23 cellular contexts compared by ENCODE assay signal in genomic region chr19:41897820-41898219, GRCh38. TPM values are rescaled to one million over a fixed set of nuclear protein-coding genes. Genes with fewer than 3 reads are reported as not detected.
DNase-seq lines count a peak whose midpoint lies in the region; ATAC-seq and TF ChIP-seq lines count a peak whose summit lies in the region.
"Had no signal": no experiment of that assay in that cellular context is flagged by ENCODE, and none has a peak within 500 bp of the region (broad histone marks: within the 10 kb centered on the region; RNA-seq: fewer than 3 reads in every experiment).

No MANE protein-coding gene starts in this region.

- TSS peak; percentile 56 for BruUV-seq in Calu3 (replicated peaks; lab: Mats Ljungman, UMichigan)

- H3K9me3 Mint-ChIP-seq in activated CD4-positive, alpha-beta memory T cell treated with anti-CD3 and anti-CD28 coated beads for 36 hours: no peaks in the 10 kb centered on the region
- H3K9me3 Mint-ChIP-seq in activated CD4-positive, alpha-beta memory T cell treated with anti-CD3 and anti-CD28 coated beads, Interleukin-2, amount 10 ng/mL, durations not matched to agents 7 days and 5 days: no peaks in the 10 kb centered on the region
- H3K9me3 Mint-ChIP-seq in Calu3 (ENCODE audit: low read depth, unreplicated experiment) (no peaks in the 10 kb centered on the region), natural killer cell (no peaks in the 10 kb centered on the region), WTC11 (no peaks in the 10 kb centered on the region)
- H3K9me3 Mint-ChIP-seq in activated naive CD8-positive, alpha-beta T cell treated with anti-CD3 and anti-CD28 coated beads for 36 hours: no peaks in the 10 kb centered on the region

- POLR2A ChIA-PET in activated CD4-positive, alpha-beta memory T cell treated with anti-CD3 and anti-CD28 coated beads for 36 hours (lab: Charles Lee): interaction anchor here (0.8 kb wide), 1 partner anchor 10 kb away, joined by 3 read pairs; no protein-coding TSS in a partner anchor
- POLR2A ChIA-PET in activated CD4-positive, alpha-beta memory T cell treated with anti-CD3 and anti-CD28 coated beads, Interleukin-2, amount 10 ng/mL, durations not matched to agents 7 days and 5 days (lab: Charles Lee): interaction anchor here (2.0 to 15.7 kb wide), 2 partner anchors 10 to 14 kb away, joined by 7 to 166 read pairs; partner anchors contain the start of gene ARHGEF1
- POLR2A ChIA-PET in WTC11 (lab: Charles Lee): interaction anchor here (0.7 kb wide), 1 partner anchor 119 kb away, joined by 3 read pairs; no protein-coding TSS in a partner anchor

- ATAC-seq in natural killer cell (no peak), GM19395 (IDR thresholded peaks at IDR 0.05; ENCODE audit: unreplicated experiment) (no peak), WTC11 (no peak)

- CTCF ChIA-PET in activated CD4-positive, alpha-beta memory T cell treated with anti-CD3 and anti-CD28 coated beads for 36 hours (lab: Charles Lee): no interaction called here
- CTCF ChIA-PET in activated CD4-positive, alpha-beta memory T cell treated with anti-CD3 and anti-CD28 coated beads, Interleukin-2, amount 10 ng/mL, durations not matched to agents 7 days and 5 days (lab: Charles Lee): no interaction called here
- CTCF ChIA-PET in Calu3 (lab: Charles Lee) (interaction anchor here (0.7 kb wide), 1 partner anchor 215 kb away, joined by 3 read pairs; no protein-coding TSS in a partner anchor), WTC11 (lab: Charles Lee) (no interaction called here)

- no peak overlapping the region for H3K4me3 Mint-ChIP-seq in activated CD4-positive, alpha-beta memory T cell treated with anti-CD3 and anti-CD28 coated beads for 36 hours
- H3K4me3 Mint-ChIP-seq in activated CD4-positive, alpha-beta memory T cell treated with anti-CD3 and anti-CD28 coated beads, Interleukin-2, amount 10 ng/mL, durations not matched to agents 7 days and 5 days: no peak overlapping the region
- H3K4me3 Mint-ChIP-seq in Calu3 (ENCODE audit: low read depth, unreplicated experiment) (no peak overlapping the region), natural killer cell (no peak overlapping the region), WTC11 (no peak overlapping the region)
- no peak overlapping the region for H3K4me3 Mint-ChIP-seq in activated naive CD8-positive, alpha-beta T cell treated with anti-CD3 and anti-CD28 coated beads for 36 hours
- H3K4me3 Mint-ChIP-seq: B cell had no signal

- intact Hi-C loops in activated CD4-positive, alpha-beta memory T cell treated with anti-CD3 and anti-CD28 coated beads for 36 hours (cut with micrococcal nuclease): no loop called here
- intact Hi-C loops in Calu3 (cut with micrococcal nuclease; ENCODE audit: unreplicated experiment): no loop called here
- intact Hi-C loops in natural killer cell (cut with micrococcal nuclease): no loop called here

- peaks cover 58% of the 10 kb centered on the region for H3K36me3 Mint-ChIP-seq in activated CD4-positive, alpha-beta memory T cell treated with anti-CD3 and anti-CD28 coated beads for 36 hours
- peaks cover 70% of the 10 kb centered on the region for H3K36me3 Mint-ChIP-seq in activated CD4-positive, alpha-beta memory T cell treated with anti-CD3 and anti-CD28 coated beads, Interleukin-2, amount 10 ng/mL, durations not matched to agents 7 days and 5 days (ENCODE audit: low read depth)
- H3K36me3 Mint-ChIP-seq in Calu3 (ENCODE audit: insufficient read depth, unreplicated experiment) (peaks cover 41% of the 10 kb centered on the region), natural killer cell (peaks cover 14% of the 10 kb centered on the region), WTC11 (peaks cover 28% of the 10 kb centered on the region)
- peaks cover 46% of the 10 kb centered on the region for H3K36me3 Mint-ChIP-seq in activated naive CD8-positive, alpha-beta T cell treated with anti-CD3 and anti-CD28 coated beads for 36 hours

- no peak for TF ChIP-seq CTCF in Calu3 (IDR thresholded peaks at IDR 0.05; ENCODE audit: unreplicated experiment)
- TF ChIP-seq CTCF in natural killer cell (IDR thresholded peaks at IDR 0.05): no peak
- TF ChIP-seq CTCF in WTC11 (IDR thresholded peaks at IDR 0.05): no peak

- H3K27me3 Mint-ChIP-seq in activated CD4-positive, alpha-beta memory T cell treated with anti-CD3 and anti-CD28 coated beads for 36 hours: no peaks in the 10 kb centered on the region
- H3K27me3 Mint-ChIP-seq in activated CD4-positive, alpha-beta memory T cell treated with anti-CD3 and anti-CD28 coated beads, Interleukin-2, amount 10 ng/mL, durations not matched to agents 7 days and 5 days: no peaks in the 10 kb centered on the region
- no peaks in the 10 kb centered on the region for H3K27me3 Mint-ChIP-seq in Calu3 (ENCODE audit: unreplicated experiment)
- no peaks in the 10 kb centered on the region for H3K27me3 Mint-ChIP-seq in activated naive CD8-positive, alpha-beta T cell treated with anti-CD3 and anti-CD28 coated beads for 36 hours
- no peaks in the 10 kb centered on the region for H3K27me3 Mint-ChIP-seq in natural killer cell (ENCODE audit: low read depth in 2 of 2)
- no peaks in the 10 kb centered on the region for H3K27me3 Mint-ChIP-seq in WTC11 (ENCODE audit: low read depth)
- H3K27me3 Mint-ChIP-seq: B cell had no signal

- H3K27ac Mint-ChIP-seq in activated CD4-positive, alpha-beta memory T cell treated with anti-CD3 and anti-CD28 coated beads for 36 hours: peak overlapping the region; percentile 66
- H3K27ac Mint-ChIP-seq in activated CD4-positive, alpha-beta memory T cell treated with anti-CD3 and anti-CD28 coated beads, Interleukin-2, amount 10 ng/mL, durations not matched to agents 7 days and 5 days: no peak overlapping the region
- H3K27ac Mint-ChIP-seq in Calu3 (ENCODE audit: unreplicated experiment): no peak overlapping the region
- peak overlapping the region; percentile 75 for H3K27ac Mint-ChIP-seq in activated naive CD8-positive, alpha-beta T cell treated with anti-CD3 and anti-CD28 coated beads for 36 hours
- H3K27ac Mint-ChIP-seq in natural killer cell: peak overlapping the region; percentile 71 to 92
- H3K27ac Mint-ChIP-seq in WTC11: no peak overlapping the region
- H3K27ac Mint-ChIP-seq: B cell had no signal

- peaks cover 30% of the 10 kb centered on the region for H3K4me1 Mint-ChIP-seq in activated CD4-positive, alpha-beta memory T cell treated with anti-CD3 and anti-CD28 coated beads for 36 hours (ENCODE audit: low read depth)
- peaks cover 28% of the 10 kb centered on the region for H3K4me1 Mint-ChIP-seq in activated CD4-positive, alpha-beta memory T cell treated with anti-CD3 and anti-CD28 coated beads, Interleukin-2, amount 10 ng/mL, durations not matched to agents 7 days and 5 days
- H3K4me1 Mint-ChIP-seq in Calu3 (ENCODE audit: low read depth, unreplicated experiment): no peaks in the 10 kb centered on the region
- peaks cover 50% of the 10 kb centered on the region for H3K4me1 Mint-ChIP-seq in activated naive CD8-positive, alpha-beta T cell treated with anti-CD3 and anti-CD28 coated beads for 36 hours
- H3K4me1 Mint-ChIP-seq in natural killer cell: peaks cover 24 to 54% of the 10 kb centered on the region in 2 donors
- H3K4me1 Mint-ChIP-seq in WTC11: peaks cover 3% of the 10 kb centered on the region

- DNase-seq in activated CD4-positive, alpha-beta memory T cell treated with anti-CD3 and anti-CD28 coated beads for 36 hours: no peak
- DNase-seq in activated CD4-positive, alpha-beta memory T cell treated with anti-CD3 and anti-CD28 coated beads, Interleukin-2, amount 10 ng/mL, durations not matched to agents 7 days and 5 days: no peak
- DNase-seq in Calu3 (no peak), natural killer cell (no peak), NCI-H2196 treated with DMSO at 0.1 percent for 48 hours (lab: John Stamatoyannopoulos, UW; ENCODE audit: unreplicated experiment) (no peak), WTC11 (ENCODE audit: low spot score) (no peak)
- no peak for DNase-seq in activated naive CD8-positive, alpha-beta T cell treated with anti-CD3 and anti-CD28 coated beads for 36 hours
- DNase-seq: activated T-cell treated with anti-CD3 and anti-CD28 coated beads, Interleukin-2, amount 50 U/mL, for 1 hour; amniotic stem cell; cortex of kidney; kidney glomerular epithelial cell; NCI-H1105; NCI-H2029; NCI-H446; sigmoid colon; stimulated activated CD4-positive, alpha-beta T cell treated with anti-CD3 and anti-CD28 coated beads, Interleukin-15, amount 100 ng/mL, for 24 hours had no signal

RNA-seq across cellular contexts. Expression of gene ARHGEF1, which starts 14.8 kb away (rescaled TPM):
- 100 to 1,000 TPM; 298 to 327 TPM for total RNA-seq in activated CD4-positive, alpha-beta memory T cell treated with anti-CD3 and anti-CD28 coated beads for 36 hours
- 100 to 1,000 TPM; 657 TPM for total RNA-seq in activated CD4-positive, alpha-beta memory T cell treated with anti-CD3 and anti-CD28 coated beads, Interleukin-2, amount 10 ng/mL, durations not matched to agents 7 days and 5 days
- 122 and 163 TPM in 2 replicates for total RNA-seq in Calu3 (2022)
- 100 to 1,000 TPM; 285 to 295 TPM for total RNA-seq in activated naive CD8-positive, alpha-beta T cell treated with anti-CD3 and anti-CD28 coated beads for 36 hours
- total RNA-seq in natural killer cell: 1,000 to 10,000 TPM; 1,177 to 1,409 (median 1,354) TPM
- 77.2 to 102 TPM (median 82.9 TPM) in 3 replicates for total RNA-seq in WTC11 (2021)

RNA-seq across cellular contexts. Expression of gene CD79A, which starts 20.7 kb away (rescaled TPM):
- 1 to 10 TPM; 1.5 to 1.6 TPM for total RNA-seq in activated CD4-positive, alpha-beta memory T cell treated with anti-CD3 and anti-CD28 coated beads for 36 hours
- under 1 TPM; 0.35 to 0.38 TPM for total RNA-seq in activated CD4-positive, alpha-beta memory T cell treated with anti-CD3 and anti-CD28 coated beads, Interleukin-2, amount 10 ng/mL, durations not matched to agents 7 days and 5 days
- 0.45 and 0.59 TPM in 2 replicates for total RNA-seq in Calu3 (2022)
- total RNA-seq in activated naive CD8-positive, alpha-beta T cell treated with anti-CD3 and anti-CD28 coated beads for 36 hours: 10 to 100 TPM; 28.8 to 32.2 TPM
- total RNA-seq in natural killer cell: 10 to 100 TPM in 1 of 3 donors, 1 to 10 TPM in 2; 5.6 to 35.5 (median 6.0) TPM
- total RNA-seq in WTC11 (2021): 0.42 to 1.2 TPM (median 0.71 TPM) in 3 replicates
- total RNA-seq: bronchial epithelial cell, lung microvascular endothelial cell, sigmoid colon had no signal

RNA-seq across cellular contexts. Expression of gene ERFL, which starts 30.4 kb away (rescaled TPM):
- total RNA-seq in activated CD4-positive, alpha-beta memory T cell treated with anti-CD3 and anti-CD28 coated beads for 36 hours: 1 to 10 TPM; 1.3 to 2.0 TPM
- total RNA-seq in activated CD4-positive, alpha-beta memory T cell treated with anti-CD3 and anti-CD28 coated beads, Interleukin-2, amount 10 ng/mL, durations not matched to agents 7 days and 5 days: 1 to 10 TPM; 1.5 to 1.7 TPM
- total RNA-seq in Calu3 (2022): 0.21 and 0.29 TPM in 2 replicates
- total RNA-seq in activated naive CD8-positive, alpha-beta T cell treated with anti-CD3 and anti-CD28 coated beads for 36 hours: 1 to 10 TPM; 1.1 to 1.2 TPM
- 1 to 10 TPM; 1.1 to 2.1 (median 1.5) TPM for total RNA-seq in natural killer cell
- total RNA-seq in WTC11 (2021): 0.30 to 0.66 TPM (median 0.31 TPM) in 3 replicates
- total RNA-seq: lung microvascular endothelial cell, sigmoid colon, urinary bladder had no signal

RNA-seq across cellular contexts. Expression of gene RPS19, which starts 37.8 kb away (rescaled TPM):
- total RNA-seq in activated CD4-positive, alpha-beta memory T cell treated with anti-CD3 and anti-CD28 coated beads for 36 hours: 1,000 to 10,000 TPM; 3,181 to 3,314 TPM
- 1,000 to 10,000 TPM; 2,625 to 2,652 TPM for total RNA-seq in activated CD4-positive, alpha-beta memory T cell treated with anti-CD3 and anti-CD28 coated beads, Interleukin-2, amount 10 ng/mL, durations not matched to agents 7 days and 5 days
- total RNA-seq in Calu3 (2022) (2,051 and 2,220 TPM in 2 replicates), natural killer cell (1,000 to 10,000 TPM; 1,358 to 1,814 (median 1,709) TPM), WTC11 (2021) (3,152 to 3,787 TPM (median 3,713 TPM) in 3 replicates)
- 1,000 to 10,000 TPM; 3,012 to 3,178 TPM for total RNA-seq in activated naive CD8-positive, alpha-beta T cell treated with anti-CD3 and anti-CD28 coated beads for 36 hours

RNA-seq across cellular contexts. Expression of gene DMRTC2, which starts 53.0 kb away (rescaled TPM):
- not detected for total RNA-seq in activated CD4-positive, alpha-beta memory T cell treated with anti-CD3 and anti-CD28 coated beads for 36 hours
- total RNA-seq in activated CD4-positive, alpha-beta memory T cell treated with anti-CD3 and anti-CD28 coated beads, Interleukin-2, amount 10 ng/mL, durations not matched to agents 7 days and 5 days: not detected
- not detected in 2 replicates for total RNA-seq in Calu3 (2022)
- total RNA-seq in activated naive CD8-positive, alpha-beta T cell treated with anti-CD3 and anti-CD28 coated beads for 36 hours: not detected
- total RNA-seq in natural killer cell: not detected
- total RNA-seq in WTC11 (2021): not detected in 3 replicates
- total RNA-seq: B cell; bronchial epithelial cell; lung microvascular endothelial cell; sigmoid colon; suprapubic skin; T-helper 1 cell treated with Interleukin-12 subunit alpha and Interleukin-12 subunit beta and Interleukin-4 antibody, amounts not matched to agents 30 ng/mL and 1 ng/mL, for 36 hours; urinary bladder had no signal

Comparison
In these comparisons a context has a peak if more than half of its experiments do, and no peak if none do; other contexts are left out.
1. H3K27ac Mint-ChIP-seq: peak in activated CD4-positive, alpha-beta memory T cell treated with anti-CD3 and anti-CD28 coated beads for 36 hours (single experiment), activated naive CD8-positive, alpha-beta T cell treated with anti-CD3 and anti-CD28 coated beads for 36 hours (single experiment) and natural killer cell (2 of 2); none in activated CD4-positive, alpha-beta memory T cell treated with anti-CD3 and anti-CD28 coated beads, Interleukin-2, amount 10 ng/mL, durations not matched to agents 7 days and 5 days (single experiment), Calu3 (single experiment) and WTC11 (single experiment).